In genomic region chr3:187136936-187137335, GRCh38 we compare ENCODE assay signal across 17 cellular contexts. TPM values are rescaled to one million over a fixed set of nuclear protein-coding genes. Genes with fewer than 3 reads are reported as not detected.
A peak's percentile ranks its signal among the peaks of the same experiment; 100 is the strongest.
DNase-seq lines count a peak whose midpoint lies in the region; ATAC-seq and TF ChIP-seq lines count a peak whose summit lies in the region.
"Had no signal": no experiment of that assay in that cellular context is flagged by ENCODE, and none has a peak within 500 bp of the region (broad histone marks: within the 10 kb centered on the region; RNA-seq: fewer than 3 reads in every experiment).

No MANE protein-coding gene starts in this region.

- H4K20me1 ChIP-seq in HCT116 (ENCODE audit: insufficient read depth) (no peaks in the 10 kb centered on the region), neural progenitor cell (ENCODE audit: low read depth) (no peaks in the 10 kb centered on the region)

- 91% methylated on average over 4 of the region's 4 CpGs for WGBS in right lobe of liver (ENCODE audit: insufficient coverage, low coverage, low lambda C conversion rate, missing lambda C conversion rate)

- no peak for TF ChIP-seq RAD21 in HCT116 (IDR thresholded peaks at IDR 0.05; ENCODE audit: low read depth)

- H3K4me1 ChIP-seq in HCT116 (ENCODE audit: control insufficient read depth in 1 of 2, insufficient read depth in 2 of 2, low read length in 2 of 2) (peaks cover 0 to 5% of the 10 kb centered on the region in 2 experiments; a peak in 2 of 4 replicates), neural progenitor cell (no peaks in the 10 kb centered on the region), right lobe of liver (no peaks in the 10 kb centered on the region)

- H3K4me2 ChIP-seq in HCT116 (ENCODE audit: low read length) (no peak overlapping the region), neural progenitor cell (no peak overlapping the region)

- H3K27me3 ChIP-seq in HCT116 (ENCODE audit: insufficient read depth, low read length): no peaks in the 10 kb centered on the region
- no peaks in the 10 kb centered on the region for H3K27me3 ChIP-seq in neural progenitor cell
- no peaks in the 10 kb centered on the region for H3K27me3 ChIP-seq in right lobe of liver
- H3K27me3 ChIP-seq: heart left ventricle, left lung, right atrium auricular region, stomach had no signal

- H3K79me2 ChIP-seq in HCT116 (ENCODE audit: insufficient read depth, low read length): no peaks in the 10 kb centered on the region
- H3K79me2 ChIP-seq in neural progenitor cell (ENCODE audit: low read depth): peaks cover 8% of the 10 kb centered on the region

- DNase-seq in AG10803 (ENCODE audit: low read depth) (peak; percentile 41), HCT116 (ENCODE audit: low read depth, low spot score) (peak; percentile 40), SIG-M5 (lab: John Stamatoyannopoulos, UW) (peak; percentile 24), fibroblast of pulmonary artery (ENCODE audit: low read depth) (peak; percentile 47), cerebellum (ENCODE audit: low spot score) (no peak), neural progenitor cell (ENCODE audit: low spot score) (no peak), right lobe of liver (no peak)
- DNase-seq in stimulated activated naive B cell treated with anti-CD40 and anti-IgM and Interleukin-4, amounts not matched to agents 10 μg/mL and 1 μg/mL and 100 μg/mL, for 72 hours: no peak
- DNase-seq: CD8-positive, alpha-beta T cell; heart left ventricle; left lung; naive thymus-derived CD4-positive, alpha-beta T cell; NCI-H1436; NCI-H524; SHP77; stomach had no signal

- H3K27ac Mint-ChIP-seq in neural progenitor cell: no peak overlapping the region
- no peak overlapping the region for H3K27ac Mint-ChIP-seq in stimulated activated naive B cell treated with anti-CD40 and anti-IgM and Interleukin-4, amounts not matched to agents 10 μg/mL and 1 μg/mL and 100 μg/mL, for 72 hours
- H3K27ac Mint-ChIP-seq: CD8-positive, alpha-beta T cell had no signal

- intact Hi-C loops in HCT116 (cut with micrococcal nuclease) (no loop called here), right lobe of liver (cut with DNase I) (no loop called here)

- no peak overlapping the region for H2AFZ ChIP-seq in HCT116 (ENCODE audit: low read depth, low read length, poor library complexity, severe bottlenecking)
- no peak overlapping the region for H2AFZ ChIP-seq in neural progenitor cell (replicated peaks)

- RAD21 ChIA-PET in HCT116 (lab: Charles Lee; ENCODE audit: low non-redundant PET in 1 of 2, low total read pairs in 2 of 2, uncharacterized antibody in 2 of 2, unreplicated experiment in 2 of 2): no interaction called here

- CTCF ChIA-PET in HCT116 (lab: Charles Lee): interaction anchor here (1.4 to 1.6 kb wide), 2 partner anchors 28 to 81 kb away, joined by 4 to 8 read pairs; no protein-coding TSS in a partner anchor

- no peaks in the 10 kb centered on the region for H3K4me1 Mint-ChIP-seq in neural progenitor cell
- peaks cover 17 to 18% of the 10 kb centered on the region in 2 donors for H3K4me1 Mint-ChIP-seq in stimulated activated naive B cell treated with anti-CD40 and anti-IgM and Interleukin-4, amounts not matched to agents 10 μg/mL and 1 μg/mL and 100 μg/mL, for 72 hours

- no peaks in the 10 kb centered on the region for H3K36me3 ChIP-seq in HCT116 (ENCODE audit: control insufficient read depth in 1 of 2, insufficient read depth in 2 of 2, low read length in 2 of 2)
- H3K36me3 ChIP-seq in neural progenitor cell: no peaks in the 10 kb centered on the region
- no peaks in the 10 kb centered on the region for H3K36me3 ChIP-seq in right lobe of liver
- H3K36me3 ChIP-seq: heart left ventricle, left lung, right atrium auricular region had no signal

- no peak overlapping the region for H3K4me3 Mint-ChIP-seq in neural progenitor cell
- H3K4me3 Mint-ChIP-seq in stimulated activated naive B cell treated with anti-CD40 and anti-IgM and Interleukin-4, amounts not matched to agents 10 μg/mL and 1 μg/mL and 100 μg/mL, for 72 hours: no peak overlapping the region
- H3K4me3 Mint-ChIP-seq: CD8-positive, alpha-beta T cell; naive thymus-derived CD4-positive, alpha-beta T cell had no signal

- H3K9me3 ChIP-seq in HCT116 (ENCODE audit: control insufficient read depth in 1 of 2, insufficient read depth in 1 of 2, low read depth in 1 of 2, low read length in 2 of 2): no peaks in the 10 kb centered on the region
- no peaks in the 10 kb centered on the region for H3K9me3 ChIP-seq in neural progenitor cell (ENCODE audit: low read depth)
- no peaks in the 10 kb centered on the region for H3K9me3 ChIP-seq in right lobe of liver
- H3K9me3 ChIP-seq: heart left ventricle, right atrium auricular region, stomach had no signal

- POLR2A ChIA-PET in HCT116 (lab: Charles Lee): interaction anchor here (0.6 kb wide), 1 partner anchor 193 kb away, joined by 3 read pairs; no protein-coding TSS in a partner anchor

- H3K36me3 Mint-ChIP-seq in neural progenitor cell: peaks cover 21% of the 10 kb centered on the region
- H3K36me3 Mint-ChIP-seq in stimulated activated naive B cell treated with anti-CD40 and anti-IgM and Interleukin-4, amounts not matched to agents 10 μg/mL and 1 μg/mL and 100 μg/mL, for 72 hours: peaks cover 22 to 46% of the 10 kb centered on the region in 2 donors

- no TSS peak for BruUV-seq in HCT116 (replicated peaks; lab: Mats Ljungman, UMichigan)

- H3K27ac ChIP-seq in HCT116 (ENCODE audit: low read depth, low read length) (no peak overlapping the region), neural progenitor cell (no peak overlapping the region), right lobe of liver (no peak overlapping the region)
- H3K27ac ChIP-seq: heart left ventricle, left lung, right atrium auricular region, stomach had no signal

- H3K4me3 ChIP-seq in AG10803 (ENCODE audit: low read length) (no peak overlapping the region), HCT116 (replicated peaks in 1 of 2; ENCODE audit: low read depth in 1 of 2, low read length in 2 of 2) (no peak overlapping the region), fibroblast of pulmonary artery (replicated peaks; ENCODE audit: low read depth, low read length) (no peak overlapping the region), neural progenitor cell (no peak overlapping the region), right lobe of liver (no peak overlapping the region)
- H3K4me3 ChIP-seq: heart left ventricle, left lung, right atrium auricular region, stomach had no signal

- H3K9ac ChIP-seq in HCT116 (ENCODE audit: low read length): no peak overlapping the region
- H3K9ac ChIP-seq in neural progenitor cell: no peak overlapping the region

- H3K9me2 ChIP-seq in HCT116 (ENCODE audit: insufficient read depth): no peaks in the 10 kb centered on the region

- TF ChIP-seq CTCF in AG10803 (conservative IDR thresholded peaks at IDR 0.05; ENCODE audit: low read length): no peak
- TF ChIP-seq CTCF in HCT116 (IDR thresholded peaks at IDR 0.05 in 2 of 3, conservative IDR thresholded peaks at IDR 0.05 in 1 of 3; ENCODE audit: borderline replicate concordance in 1 of 3, insufficient read depth in 1 of 3, low read depth in 2 of 3, low read length in 2 of 3): no peak
- no peak for TF ChIP-seq CTCF in fibroblast of pulmonary artery (IDR thresholded peaks at IDR 0.05; ENCODE audit: low read length, missing control alignments)
- no peak for TF ChIP-seq CTCF in neural progenitor cell (IDR thresholded peaks at IDR 0.05)
- TF ChIP-seq CTCF in right lobe of liver (IDR thresholded peaks at IDR 0.05): no peak

- H3F3A ChIP-seq in neural progenitor cell (ENCODE audit: low read depth): no peaks in the 10 kb centered on the region

- TF ChIP-seq POLR2A in HCT116 (IDR thresholded peaks at IDR 0.05; ENCODE audit: borderline replicate concordance, extremely low read depth, insufficient read depth, insufficient read length) (no peak), right lobe of liver (IDR thresholded peaks at IDR 0.05) (no peak)

- ATAC-seq in HCT116 (peak; percentile 67), right lobe of liver (no peak)
- ATAC-seq in stimulated activated naive B cell treated with anti-CD40 and anti-IgM and Interleukin-4, amounts not matched to agents 10 μg/mL and 1 μg/mL and 100 μg/mL, for 72 hours (replicated peaks): no peak
- ATAC-seq: CD8-positive, alpha-beta T cell; heart left ventricle; left lung; naive thymus-derived CD4-positive, alpha-beta T cell had no signal

- H3K9me3 Mint-ChIP-seq in neural progenitor cell: peaks cover 22% of the 10 kb centered on the region
- H3K9me3 Mint-ChIP-seq in stimulated activated naive B cell treated with anti-CD40 and anti-IgM and Interleukin-4, amounts not matched to agents 10 μg/mL and 1 μg/mL and 100 μg/mL, for 72 hours: peaks cover 19 to 29% of the 10 kb centered on the region in 2 donors

- peaks cover 3% of the 10 kb centered on the region for H3K27me3 Mint-ChIP-seq in neural progenitor cell (ENCODE audit: insufficient read depth, low read depth)
- no peaks in the 10 kb centered on the region for H3K27me3 Mint-ChIP-seq in stimulated activated naive B cell treated with anti-CD40 and anti-IgM and Interleukin-4, amounts not matched to agents 10 μg/mL and 1 μg/mL and 100 μg/mL, for 72 hours
- H3K27me3 Mint-ChIP-seq: naive thymus-derived CD4-positive, alpha-beta T cell had no signal

TF ChIP-seq in HCT116, 20 proteins besides CTCF, POLR2A, EP300 and RAD21 (continues in another document):
- no peak for TF ChIP-seq EGR1 (IDR thresholded peaks at IDR 0.05; ENCODE audit: low read depth)
- no peak for TF ChIP-seq SP1 (IDR thresholded peaks at IDR 0.05; ENCODE audit: low read depth)
- TF ChIP-seq EZH2phosphoT487 (IDR thresholded peaks at IDR 0.05; ENCODE audit: borderline replicate concordance): no peak
- no peak for TF ChIP-seq ELF1 (IDR thresholded peaks at IDR 0.05; ENCODE audit: borderline replicate concordance, low read depth)
- TF ChIP-seq CBX3 (IDR thresholded peaks at IDR 0.05; ENCODE audit: low read depth): no peak
- peak; percentile 43 for TF ChIP-seq JUND (IDR thresholded peaks at IDR 0.05)
- peak; percentile 81 for TF ChIP-seq FOSL1 (IDR thresholded peaks at IDR 0.05; ENCODE audit: low read depth)
- TF ChIP-seq EZH2 (IDR thresholded peaks at IDR 0.05): no peak

RNA-seq across cellular contexts. Expression of gene RPL39L, which starts 2.4 kb away (rescaled TPM):
- total RNA-seq in HCT116 (2021; ENCODE audit: unreplicated experiment): not detected
- not detected in 2 replicates for polyA plus RNA-seq in HCT116 (2012)
- total RNA-seq in cerebellum: 11.8 TPM
- 49.1 and 52.3 TPM in 2 replicates for total RNA-seq in neural progenitor cell (ENCODE audit: low replicate concordance)
- 10 to 100 TPM in 1 of 6 experiments, 1 to 10 TPM in 5; 1.2 to 10.5 (median 2.9) TPM for total RNA-seq in right lobe of liver

Comparison
In these comparisons a context has a peak if more than half of its experiments do, and no peak if none do; other contexts are left out.
1. DNase-seq: peak in AG10803 (single experiment), HCT116 (single experiment), SIG-M5 (single experiment) and fibroblast of pulmonary artery (single experiment); none in cerebellum (single experiment), neural progenitor cell (single experiment), stimulated activated naive B cell treated with anti-CD40 and anti-IgM and Interleukin-4, amounts not matched to agents 10 μg/mL and 1 μg/mL and 100 μg/mL, for 72 hours (single experiment) and right lobe of liver (0 of 3).